ENCODE assay signal across 10 cellular contexts in the genomic region with DNA sequence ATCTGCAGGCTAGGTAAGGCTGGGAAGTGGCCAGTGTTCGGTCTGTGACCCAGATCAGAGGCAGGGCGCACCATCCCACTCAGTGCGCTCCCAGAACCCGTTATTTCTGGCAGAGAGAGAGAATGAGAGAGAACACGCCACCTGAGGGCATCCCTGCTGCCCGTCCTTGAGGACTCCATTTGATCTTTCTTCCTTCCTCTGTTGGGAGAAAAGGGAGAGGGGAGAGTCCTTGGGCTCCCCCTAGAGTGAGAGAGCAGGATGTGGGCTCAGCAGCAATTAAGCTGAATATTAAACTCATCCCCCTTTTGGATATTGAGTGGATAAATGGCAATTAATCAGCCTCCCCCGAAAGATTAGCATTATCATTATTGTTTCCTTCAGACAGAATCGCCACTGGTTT.
DNase-seq lines count a peak whose midpoint lies in the region; ATAC-seq and TF ChIP-seq lines count a peak whose summit lies in the region.
"Had no signal": no experiment of that assay in that cellular context is flagged by ENCODE, and none has a peak within 500 bp of the region (broad histone marks: within the 10 kb centered on the region; RNA-seq: fewer than 3 reads in every experiment).

No MANE protein-coding gene starts in this region.

- H3K27me3 Mint-ChIP-seq in GM23338 (ENCODE audit: insufficient read depth, low read depth, poor library complexity): no peaks in the 10 kb centered on the region
- H3K27me3 Mint-ChIP-seq in T-helper 17 cell: no peaks in the 10 kb centered on the region
- H3K27me3 Mint-ChIP-seq: activated B cell treated with CpG ODN at 0.5 μM for 24 hours had no signal

- H3K27ac Mint-ChIP-seq in GM23338: no peak overlapping the region
- H3K27ac Mint-ChIP-seq in T-helper 17 cell: no peak overlapping the region
- H3K27ac Mint-ChIP-seq: activated B cell treated with CpG ODN at 0.5 μM for 24 hours had no signal

- H3K36me3 ChIP-seq in GM23338 (ENCODE audit: insufficient read depth): no peaks in the 10 kb centered on the region

- H3K4me3 Mint-ChIP-seq in GM23338: no peak overlapping the region
- H3K4me3 Mint-ChIP-seq in T-helper 17 cell: no peak overlapping the region
- H3K4me3 Mint-ChIP-seq: activated B cell treated with CpG ODN at 0.5 μM for 24 hours had no signal

- peaks cover 2% of the 10 kb centered on the region; the same call in 1 of the 3 replicates for H3K36me3 Mint-ChIP-seq in GM23338 (ENCODE audit: low read depth)
- H3K36me3 Mint-ChIP-seq in T-helper 17 cell (ENCODE audit: low read depth): peaks cover 6% of the 10 kb centered on the region

- H3K27me3 ChIP-seq in GM23338 (ENCODE audit: insufficient read depth): no peaks in the 10 kb centered on the region

- DNase-seq in AG08396 (ENCODE audit: low spot score) (peak; percentile 12), GM23338 (ENCODE audit: low spot score) (peak; percentile 74), RKO (ENCODE audit: low spot score) (peak; percentile 36), glomerular visceral epithelial cell (ENCODE audit: extremely low spot score) (peak; percentile 7), T-helper 17 cell (no peak)
- no peak for DNase-seq in stimulated activated CD4-positive, alpha-beta T cell treated with anti-CD3 and anti-CD28 coated beads, Interleukin-15, amount 100 ng/mL, for 24 hours
- DNase-seq in activated CD4-positive, alpha-beta T cell treated with anti-CD3 and anti-CD28 coated beads, Interleukin-2, amount 50 U/mL, for 48 hours: no peak
- DNase-seq: activated B cell treated with CpG ODN at 0.5 μM for 24 hours, NCI-H146 had no signal

- peaks cover 5% of the 10 kb centered on the region for H3K4me1 ChIP-seq in GM23338 (ENCODE audit: insufficient read depth)

- H3K4me3 ChIP-seq in GM23338: no peak overlapping the region

- ATAC-seq in GM23338: peak; percentile 82
- ATAC-seq in GM21825 (IDR thresholded peaks at IDR 0.05; ENCODE audit: unreplicated experiment): no peak
- ATAC-seq in T-helper 17 cell: no peak

- TF ChIP-seq CTCF in GM23338 (conservative IDR thresholded peaks at IDR 0.05; ENCODE audit: low read depth in 2 of 2): peak; percentile 68 to 75

- H2AFZ ChIP-seq in GM23338: no peak overlapping the region

- no peaks in the 10 kb centered on the region for H3K79me2 ChIP-seq in GM23338 (replicated peaks; ENCODE audit: insufficient read depth)

- no peaks in the 10 kb centered on the region for H3K9me3 Mint-ChIP-seq in GM23338
- H3K9me3 Mint-ChIP-seq: activated B cell treated with CpG ODN at 0.5 μM for 24 hours had no signal

- H3K4me2 ChIP-seq in GM23338: no peak overlapping the region

- H3K9me3 ChIP-seq in T-helper 17 cell (ENCODE audit: control insufficient read depth, low read length, poor library complexity, severe bottlenecking): no peaks in the 10 kb centered on the region

- H3K27ac ChIP-seq in GM23338 (ENCODE audit: low read depth): no peak overlapping the region

- no peaks in the 10 kb centered on the region for H3K9me2 ChIP-seq in GM23338 (ENCODE audit: insufficient read depth)

- H3K4me1 Mint-ChIP-seq in GM23338 (peaks cover 3% of the 10 kb centered on the region; the same call in 2 of the 3 replicates), T-helper 17 cell (peaks cover 3% of the 10 kb centered on the region)
- H3K4me1 Mint-ChIP-seq: activated B cell treated with CpG ODN at 0.5 μM for 24 hours had no signal

- no peaks in the 10 kb centered on the region for H3F3A ChIP-seq in GM23338 (replicated peaks; ENCODE audit: low read depth)

- no peaks in the 10 kb centered on the region for H4K20me1 ChIP-seq in GM23338 (replicated peaks; ENCODE audit: insufficient read depth)

TF ChIP-seq in GM23338, 12 proteins besides CTCF, POLR2A, EP300 and RAD21 (continues in another document):
- TF ChIP-seq JUNB (IDR thresholded peaks at IDR 0.05; ENCODE audit: unreplicated experiment) (no peak), CREB1 (CRISPR knock-in tag; IDR thresholded peaks at IDR 0.05; ENCODE audit: low read depth) (no peak), ZNF114 (CRISPR knock-in tag; IDR thresholded peaks at IDR 0.05) (no peak), EZH2 (IDR thresholded peaks at IDR 0.05; ENCODE audit: low read depth, unreplicated experiment) (no peak), STAT1 (IDR thresholded peaks at IDR 0.05; ENCODE audit: unreplicated experiment) (no peak), ZNF331 (CRISPR knock-in tag; IDR thresholded peaks at IDR 0.05; ENCODE audit: low read depth) (no peak), EZH2phosphoT487 (IDR thresholded peaks at IDR 0.05; ENCODE audit: unreplicated experiment) (no peak), POLR2AphosphoS5 (IDR thresholded peaks at IDR 0.05; ENCODE audit: low read depth) (no peak)
- TF ChIP-seq, protein P1, sequence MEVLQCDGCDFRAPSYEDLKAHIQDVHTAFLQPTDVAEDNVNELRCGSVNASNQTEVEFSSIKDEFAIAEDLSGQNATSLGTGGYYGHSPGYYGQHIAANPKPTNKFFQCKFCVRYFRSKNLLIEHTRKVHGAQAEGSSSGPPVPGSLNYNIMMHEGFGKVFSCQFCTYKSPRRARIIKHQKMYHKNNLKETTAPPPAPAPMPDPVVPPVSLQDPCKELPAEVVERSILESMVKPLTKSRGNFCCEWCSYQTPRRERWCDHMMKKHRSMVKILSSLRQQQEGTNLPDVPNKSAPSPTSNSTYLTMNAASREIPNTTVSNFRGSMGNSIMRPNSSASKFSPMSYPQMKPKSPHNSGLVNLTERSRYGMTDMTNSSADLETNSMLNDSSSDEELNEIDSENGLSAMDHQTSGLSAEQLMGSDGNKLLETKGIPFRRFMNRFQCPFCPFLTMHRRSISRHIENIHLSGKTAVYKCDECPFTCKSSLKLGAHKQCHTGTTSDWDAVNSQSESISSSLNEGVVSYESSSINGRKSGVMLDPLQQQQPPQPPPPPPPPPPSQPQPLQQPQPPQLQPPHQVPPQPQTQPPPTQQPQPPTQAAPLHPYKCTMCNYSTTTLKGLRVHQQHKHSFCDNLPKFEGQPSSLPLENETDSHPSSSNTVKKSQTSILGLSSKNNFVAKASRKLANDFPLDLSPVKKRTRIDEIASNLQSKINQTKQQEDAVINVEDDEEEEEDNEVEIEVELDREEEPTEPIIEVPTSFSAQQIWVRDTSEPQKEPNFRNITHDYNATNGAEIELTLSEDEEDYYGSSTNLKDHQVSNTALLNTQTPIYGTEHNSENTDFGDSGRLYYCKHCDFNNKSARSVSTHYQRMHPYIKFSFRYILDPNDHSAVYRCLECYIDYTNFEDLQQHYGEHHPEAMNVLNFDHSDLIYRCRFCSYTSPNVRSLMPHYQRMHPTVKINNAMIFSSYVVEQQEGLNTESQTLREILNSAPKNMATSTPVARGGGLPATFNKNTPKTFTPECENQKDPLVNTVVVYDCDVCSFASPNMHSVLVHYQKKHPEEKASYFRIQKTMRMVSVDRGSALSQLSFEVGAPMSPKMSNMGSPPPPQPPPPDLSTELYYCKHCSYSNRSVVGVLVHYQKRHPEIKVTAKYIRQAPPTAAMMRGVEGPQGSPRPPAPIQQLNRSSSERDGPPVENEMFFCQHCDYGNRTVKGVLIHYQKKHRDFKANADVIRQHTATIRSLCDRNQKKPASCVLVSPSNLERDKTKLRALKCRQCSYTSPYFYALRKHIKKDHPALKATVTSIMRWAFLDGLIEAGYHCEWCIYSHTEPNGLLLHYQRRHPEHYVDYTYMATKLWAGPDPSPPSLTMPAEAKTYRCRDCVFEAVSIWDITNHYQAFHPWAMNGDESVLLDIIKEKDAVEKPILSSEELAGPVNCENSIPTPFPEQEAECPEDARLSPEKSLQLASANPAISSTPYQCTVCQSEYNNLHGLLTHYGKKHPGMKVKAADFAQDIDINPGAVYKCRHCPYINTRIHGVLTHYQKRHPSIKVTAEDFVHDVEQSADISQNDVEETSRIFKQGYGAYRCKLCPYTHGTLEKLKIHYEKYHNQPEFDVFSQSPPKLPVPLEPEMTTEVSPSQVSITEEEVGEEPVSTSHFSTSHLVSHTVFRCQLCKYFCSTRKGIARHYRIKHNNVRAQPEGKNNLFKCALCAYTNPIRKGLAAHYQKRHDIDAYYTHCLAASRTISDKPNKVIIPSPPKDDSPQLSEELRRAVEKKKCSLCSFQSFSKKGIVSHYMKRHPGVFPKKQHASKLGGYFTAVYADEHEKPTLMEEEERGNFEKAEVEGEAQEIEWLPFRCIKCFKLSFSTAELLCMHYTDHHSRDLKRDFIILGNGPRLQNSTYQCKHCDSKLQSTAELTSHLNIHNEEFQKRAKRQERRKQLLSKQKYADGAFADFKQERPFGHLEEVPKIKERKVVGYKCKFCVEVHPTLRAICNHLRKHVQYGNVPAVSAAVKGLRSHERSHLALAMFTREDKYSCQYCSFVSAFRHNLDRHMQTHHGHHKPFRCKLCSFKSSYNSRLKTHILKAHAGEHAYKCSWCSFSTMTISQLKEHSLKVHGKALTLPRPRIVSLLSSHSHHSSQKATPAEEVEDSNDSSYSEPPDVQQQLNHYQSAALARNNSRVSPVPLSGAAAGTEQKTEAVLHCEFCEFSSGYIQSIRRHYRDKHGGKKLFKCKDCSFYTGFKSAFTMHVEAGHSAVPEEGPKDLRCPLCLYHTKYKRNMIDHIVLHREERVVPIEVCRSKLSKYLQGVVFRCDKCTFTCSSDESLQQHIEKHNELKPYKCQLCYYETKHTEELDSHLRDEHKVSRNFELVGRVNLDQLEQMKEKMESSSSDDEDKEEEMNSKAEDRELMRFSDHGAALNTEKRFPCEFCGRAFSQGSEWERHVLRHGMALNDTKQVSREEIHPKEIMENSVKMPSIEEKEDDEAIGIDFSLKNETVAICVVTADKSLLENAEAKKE (CRISPR knock-in tag; IDR thresholded peaks at IDR 0.05): no peak
- TF ChIP-seq, protein P2, sequence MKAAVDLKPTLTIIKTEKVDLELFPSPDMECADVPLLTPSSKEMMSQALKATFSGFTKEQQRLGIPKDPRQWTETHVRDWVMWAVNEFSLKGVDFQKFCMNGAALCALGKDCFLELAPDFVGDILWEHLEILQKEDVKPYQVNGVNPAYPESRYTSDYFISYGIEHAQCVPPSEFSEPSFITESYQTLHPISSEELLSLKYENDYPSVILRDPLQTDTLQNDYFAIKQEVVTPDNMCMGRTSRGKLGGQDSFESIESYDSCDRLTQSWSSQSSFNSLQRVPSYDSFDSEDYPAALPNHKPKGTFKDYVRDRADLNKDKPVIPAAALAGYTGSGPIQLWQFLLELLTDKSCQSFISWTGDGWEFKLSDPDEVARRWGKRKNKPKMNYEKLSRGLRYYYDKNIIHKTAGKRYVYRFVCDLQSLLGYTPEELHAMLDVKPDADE (IDR thresholded peaks at IDR 0.05): no peak

Comparison
In these comparisons a context has a peak if more than half of its experiments do, and no peak if none do; other contexts are left out.
1. DNase-seq: peak in AG08396 (single experiment), GM23338 (single experiment), RKO (single experiment) and glomerular visceral epithelial cell (single experiment); none in stimulated activated CD4-positive, alpha-beta T cell treated with anti-CD3 and anti-CD28 coated beads, Interleukin-15, amount 100 ng/mL, for 24 hours (single experiment), T-helper 17 cell (0 of 3) and activated CD4-positive, alpha-beta T cell treated with anti-CD3 and anti-CD28 coated beads, Interleukin-2, amount 50 U/mL, for 48 hours (0 of 2).